1 cellular context compared by ENCODE assay signal in the genomic region with DNA sequence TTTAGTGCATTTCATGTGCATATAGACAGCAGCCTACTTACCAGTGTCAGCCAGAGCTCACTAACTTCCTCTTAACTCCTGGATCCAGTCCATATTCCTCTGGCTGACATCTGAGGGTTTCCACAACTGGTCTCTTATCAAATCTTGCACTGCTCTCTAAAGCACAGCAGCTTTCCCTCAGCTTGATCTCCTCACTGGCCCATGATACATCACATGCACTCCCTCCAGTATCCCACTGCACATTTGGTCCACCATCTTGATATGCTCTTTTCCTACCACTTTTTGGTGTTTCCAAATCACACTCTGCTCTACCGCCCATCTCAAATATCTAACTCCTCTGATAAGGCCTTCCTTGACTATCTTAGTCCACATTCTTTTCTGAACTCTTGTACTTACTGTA.
TF ChIP-seq lines count a peak whose summit lies in the region.

No MANE protein-coding gene starts in this region.

TF ChIP-seq in K562, 482 proteins besides CTCF, POLR2A, EP300 and RAD21 (continued from another document and continues in another):
- TF ChIP-seq OTX1 (CRISPR knock-in tag; IDR thresholded peaks at IDR 0.05): peak; percentile 59; the same call in 1 of the 2 replicates
- TF ChIP-seq SMARCA5 (IDR thresholded peaks at IDR 0.05): peak; percentile 42; the same call in 1 of the 2 replicates
- peak in 1 of 2 experiments; percentile 30; a peak in 2 of 4 replicates for TF ChIP-seq MAZ (CRISPR knock-in tag; conservative IDR thresholded peaks at IDR 0.05 in 1 of 2, IDR thresholded peaks at IDR 0.05 in 1 of 2)
- no peak for TF ChIP-seq ELF1 (tag; IDR thresholded peaks at IDR 0.05)
- TF ChIP-seq RBM22 (IDR thresholded peaks at IDR 0.05; ENCODE audit: low read depth, low read length, poor library complexity, severe bottlenecking): no peak
- no peak for TF ChIP-seq ZNF347 (CRISPR knock-in tag; IDR thresholded peaks at IDR 0.05; ENCODE audit: low read depth)
- TF ChIP-seq, protein P1, sequence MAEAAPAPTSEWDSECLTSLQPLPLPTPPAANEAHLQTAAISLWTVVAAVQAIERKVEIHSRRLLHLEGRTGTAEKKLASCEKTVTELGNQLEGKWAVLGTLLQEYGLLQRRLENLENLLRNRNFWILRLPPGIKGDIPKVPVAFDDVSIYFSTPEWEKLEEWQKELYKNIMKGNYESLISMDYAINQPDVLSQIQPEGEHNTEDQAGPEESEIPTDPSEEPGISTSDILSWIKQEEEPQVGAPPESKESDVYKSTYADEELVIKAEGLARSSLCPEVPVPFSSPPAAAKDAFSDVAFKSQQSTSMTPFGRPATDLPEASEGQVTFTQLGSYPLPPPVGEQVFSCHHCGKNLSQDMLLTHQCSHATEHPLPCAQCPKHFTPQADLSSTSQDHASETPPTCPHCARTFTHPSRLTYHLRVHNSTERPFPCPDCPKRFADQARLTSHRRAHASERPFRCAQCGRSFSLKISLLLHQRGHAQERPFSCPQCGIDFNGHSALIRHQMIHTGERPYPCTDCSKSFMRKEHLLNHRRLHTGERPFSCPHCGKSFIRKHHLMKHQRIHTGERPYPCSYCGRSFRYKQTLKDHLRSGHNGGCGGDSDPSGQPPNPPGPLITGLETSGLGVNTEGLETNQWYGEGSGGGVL (CRISPR knock-in tag; IDR thresholded peaks at IDR 0.05): no peak
- peak in 1 of 2 experiments; percentile 78; a peak in 2 of 4 replicates for TF ChIP-seq TEAD1 (CRISPR knock-in tag; IDR thresholded peaks at IDR 0.05)
- TF ChIP-seq, protein P2, sequence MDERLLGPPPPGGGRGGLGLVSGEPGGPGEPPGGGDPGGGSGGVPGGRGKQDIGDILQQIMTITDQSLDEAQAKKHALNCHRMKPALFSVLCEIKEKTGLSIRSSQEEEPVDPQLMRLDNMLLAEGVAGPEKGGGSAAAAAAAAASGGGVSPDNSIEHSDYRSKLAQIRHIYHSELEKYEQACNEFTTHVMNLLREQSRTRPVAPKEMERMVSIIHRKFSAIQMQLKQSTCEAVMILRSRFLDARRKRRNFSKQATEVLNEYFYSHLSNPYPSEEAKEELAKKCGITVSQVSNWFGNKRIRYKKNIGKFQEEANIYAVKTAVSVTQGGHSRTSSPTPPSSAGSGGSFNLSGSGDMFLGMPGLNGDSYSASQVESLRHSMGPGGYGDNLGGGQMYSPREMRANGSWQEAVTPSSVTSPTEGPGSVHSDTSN (CRISPR knock-in tag; IDR thresholded peaks at IDR 0.05; ENCODE audit: low read depth): no peak
- TF ChIP-seq, protein P2 (tag; conservative IDR thresholded peaks at IDR 0.05; ENCODE audit: low read depth): 0 out of 2 replicates have a peak, but pooled peaks have one; percentile 20
- no peak for TF ChIP-seq MBD2 (IDR thresholded peaks at IDR 0.05; ENCODE audit: borderline replicate concordance, low read depth)
- TF ChIP-seq, protein P3, sequence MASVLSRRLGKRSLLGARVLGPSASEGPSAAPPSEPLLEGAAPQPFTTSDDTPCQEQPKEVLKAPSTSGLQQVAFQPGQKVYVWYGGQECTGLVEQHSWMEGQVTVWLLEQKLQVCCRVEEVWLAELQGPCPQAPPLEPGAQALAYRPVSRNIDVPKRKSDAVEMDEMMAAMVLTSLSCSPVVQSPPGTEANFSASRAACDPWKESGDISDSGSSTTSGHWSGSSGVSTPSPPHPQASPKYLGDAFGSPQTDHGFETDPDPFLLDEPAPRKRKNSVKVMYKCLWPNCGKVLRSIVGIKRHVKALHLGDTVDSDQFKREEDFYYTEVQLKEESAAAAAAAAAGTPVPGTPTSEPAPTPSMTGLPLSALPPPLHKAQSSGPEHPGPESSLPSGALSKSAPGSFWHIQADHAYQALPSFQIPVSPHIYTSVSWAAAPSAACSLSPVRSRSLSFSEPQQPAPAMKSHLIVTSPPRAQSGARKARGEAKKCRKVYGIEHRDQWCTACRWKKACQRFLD (CRISPR knock-in tag; IDR thresholded peaks at IDR 0.05): peak; percentile 86
- no peak for TF ChIP-seq TAF1 (IDR thresholded peaks at IDR 0.05; ENCODE audit: control insufficient read depth, extremely low read depth, insufficient read depth, low read length, severe bottlenecking)
- TF ChIP-seq SP2 (IDR thresholded peaks at IDR 0.05; ENCODE audit: extremely low read depth, low read depth, low read length, poor library complexity, severe bottlenecking): no peak
- TF ChIP-seq ILF3 (IDR thresholded peaks at IDR 0.05; ENCODE audit: borderline replicate concordance): no peak
- no peak for TF ChIP-seq NFYB (IDR thresholded peaks at IDR 0.05; ENCODE audit: extremely low read depth, insufficient read length)
- no peak for TF ChIP-seq ZKSCAN3 (CRISPR knock-in tag; IDR thresholded peaks at IDR 0.05)
- TF ChIP-seq MCM3 (IDR thresholded peaks at IDR 0.05): no peak
- TF ChIP-seq ASH1L (IDR thresholded peaks at IDR 0.05; ENCODE audit: borderline replicate concordance, low read depth, partially characterized antibody): no peak
- TF ChIP-seq, protein P4, sequence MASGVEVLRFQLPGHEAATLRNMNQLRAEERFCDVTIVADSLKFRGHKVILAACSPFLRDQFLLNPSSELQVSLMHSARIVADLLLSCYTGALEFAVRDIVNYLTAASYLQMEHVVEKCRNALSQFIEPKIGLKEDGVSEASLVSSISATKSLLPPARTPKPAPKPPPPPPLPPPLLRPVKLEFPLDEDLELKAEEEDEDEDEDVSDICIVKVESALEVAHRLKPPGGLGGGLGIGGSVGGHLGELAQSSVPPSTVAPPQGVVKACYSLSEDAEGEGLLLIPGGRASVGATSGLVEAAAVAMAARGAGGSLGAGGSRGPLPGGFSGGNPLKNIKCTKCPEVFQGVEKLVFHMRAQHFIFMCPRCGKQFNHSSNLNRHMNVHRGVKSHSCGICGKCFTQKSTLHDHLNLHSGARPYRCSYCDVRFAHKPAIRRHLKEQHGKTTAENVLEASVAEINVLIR (CRISPR knock-in tag; IDR thresholded peaks at IDR 0.05): no peak
- no peak for TF ChIP-seq POLR2G (IDR thresholded peaks at IDR 0.05; ENCODE audit: low read depth, low read length)
- peak; percentile 59; the same call in 1 of the 2 replicates for TF ChIP-seq SOX6 (IDR thresholded peaks at IDR 0.05)
- TF ChIP-seq POLR3G (IDR thresholded peaks at IDR 0.05; ENCODE audit: extremely low read depth, insufficient read length, insufficient replicate concordance): no peak
- TF ChIP-seq SRSF7 (optimal IDR thresholded peaks at IDR 0.05; ENCODE audit: low read depth, low read length): no peak
- no peak for TF ChIP-seq ATF1 (CRISPR knock-in tag; IDR thresholded peaks at IDR 0.05)
- no peak for TF ChIP-seq ATF1 (tag; IDR thresholded peaks at IDR 0.05)
- TF ChIP-seq DACH1 (IDR thresholded peaks at IDR 0.05; ENCODE audit: partially characterized antibody): no peak
- TF ChIP-seq HMGN3 (IDR thresholded peaks at IDR 0.05; ENCODE audit: borderline replicate concordance, extremely low read depth, insufficient read length, low read depth, low read length): peak; percentile 33
- TF ChIP-seq SETDB1 (IDR thresholded peaks at IDR 0.05; ENCODE audit: low read length): no peak
- no peak for TF ChIP-seq TAF7 (tag; IDR thresholded peaks at IDR 0.05)
- TF ChIP-seq ERF (CRISPR knock-in tag; IDR thresholded peaks at IDR 0.05): no peak
- TF ChIP-seq ZNF668 (CRISPR knock-in tag; IDR thresholded peaks at IDR 0.05): no peak
- TF ChIP-seq ZNF140 (CRISPR knock-in tag; IDR thresholded peaks at IDR 0.05): no peak
- no peak for TF ChIP-seq NCOA1 (IDR thresholded peaks at IDR 0.05; ENCODE audit: low read depth)
- TF ChIP-seq COPS2 (conservative IDR thresholded peaks at IDR 0.05): no peak
- TF ChIP-seq GABPB1 (CRISPR knock-in tag; IDR thresholded peaks at IDR 0.05): 0 out of 2 replicates have a peak, but pooled peaks have one; percentile 41
- TF ChIP-seq HDAC2 (IDR thresholded peaks at IDR 0.05): peak; percentile 98
- TF ChIP-seq PHB (CRISPR knock-in tag; IDR thresholded peaks at IDR 0.05): no peak
- TF ChIP-seq, protein P5, sequence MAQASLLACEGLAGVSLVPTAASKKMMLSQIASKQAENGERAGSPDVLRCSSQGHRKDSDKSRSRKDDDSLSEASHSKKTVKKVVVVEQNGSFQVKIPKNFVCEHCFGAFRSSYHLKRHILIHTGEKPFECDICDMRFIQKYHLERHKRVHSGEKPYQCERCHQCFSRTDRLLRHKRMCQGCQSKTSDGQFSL (CRISPR knock-in tag; IDR thresholded peaks at IDR 0.05): no peak
- TF ChIP-seq, protein P5 (tag; IDR thresholded peaks at IDR 0.05): no peak
- TF ChIP-seq DPF2 (IDR thresholded peaks at IDR 0.05): peak; percentile 68
- TF ChIP-seq FOXJ3 (CRISPR knock-in tag; IDR thresholded peaks at IDR 0.05): no peak
- peak; percentile 26 to 66; a peak in 2 of 4 replicates for TF ChIP-seq TRIM24 (IDR thresholded peaks at IDR 0.05)
- TF ChIP-seq THRAP3 (IDR thresholded peaks at IDR 0.05; ENCODE audit: borderline replicate concordance): no peak
- TF ChIP-seq BRF1 (IDR thresholded peaks at IDR 0.05; ENCODE audit: borderline replicate concordance, extremely low read depth, insufficient read length): no peak
- no peak for TF ChIP-seq TAF9B (IDR thresholded peaks at IDR 0.05; ENCODE audit: partially characterized antibody)
- 0 out of 2 replicates have a peak, but pooled peaks have one; percentile 52 for TF ChIP-seq KLF16 (IDR thresholded peaks at IDR 0.05)
- no peak; the same call in 1 of the 2 replicates for TF ChIP-seq MEF2A (IDR thresholded peaks at IDR 0.05; ENCODE audit: control insufficient read depth, low read depth, low read length)
- TF ChIP-seq SAFB (IDR thresholded peaks at IDR 0.05; ENCODE audit: borderline replicate concordance, low read depth, low read length): no peak
- TF ChIP-seq ZNF175 (CRISPR knock-in tag; IDR thresholded peaks at IDR 0.05; ENCODE audit: low read depth): 0 out of 2 replicates have a peak, but pooled peaks have one; percentile 20
- TF ChIP-seq, protein P6, sequence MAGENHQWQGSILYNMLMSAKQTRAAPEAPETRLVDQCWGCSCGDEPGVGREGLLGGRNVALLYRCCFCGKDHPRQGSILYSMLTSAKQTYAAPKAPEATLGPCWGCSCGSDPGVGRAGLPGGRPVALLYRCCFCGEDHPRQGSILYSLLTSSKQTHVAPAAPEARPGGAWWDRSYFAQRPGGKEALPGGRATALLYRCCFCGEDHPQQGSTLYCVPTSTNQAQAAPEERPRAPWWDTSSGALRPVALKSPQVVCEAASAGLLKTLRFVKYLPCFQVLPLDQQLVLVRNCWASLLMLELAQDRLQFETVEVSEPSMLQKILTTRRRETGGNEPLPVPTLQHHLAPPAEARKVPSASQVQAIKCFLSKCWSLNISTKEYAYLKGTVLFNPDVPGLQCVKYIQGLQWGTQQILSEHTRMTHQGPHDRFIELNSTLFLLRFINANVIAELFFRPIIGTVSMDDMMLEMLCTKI (IDR thresholded peaks at IDR 0.05; ENCODE audit: partially characterized antibody): no peak
- no peak for TF ChIP-seq FOXA3 (CRISPR knock-in tag; conservative IDR thresholded peaks at IDR 0.05 in 1 of 2, IDR thresholded peaks at IDR 0.05 in 1 of 2)
- TF ChIP-seq, protein P7, sequence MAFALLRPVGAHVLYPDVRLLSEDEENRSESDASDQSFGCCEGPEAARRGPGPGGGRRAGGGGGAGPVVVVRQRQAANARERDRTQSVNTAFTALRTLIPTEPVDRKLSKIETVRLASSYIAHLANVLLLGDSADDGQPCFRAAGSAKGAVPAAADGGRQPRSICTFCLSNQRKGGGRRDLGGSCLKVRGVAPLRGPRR (CRISPR knock-in tag; IDR thresholded peaks at IDR 0.05): no peak
- TF ChIP-seq, protein P8, sequence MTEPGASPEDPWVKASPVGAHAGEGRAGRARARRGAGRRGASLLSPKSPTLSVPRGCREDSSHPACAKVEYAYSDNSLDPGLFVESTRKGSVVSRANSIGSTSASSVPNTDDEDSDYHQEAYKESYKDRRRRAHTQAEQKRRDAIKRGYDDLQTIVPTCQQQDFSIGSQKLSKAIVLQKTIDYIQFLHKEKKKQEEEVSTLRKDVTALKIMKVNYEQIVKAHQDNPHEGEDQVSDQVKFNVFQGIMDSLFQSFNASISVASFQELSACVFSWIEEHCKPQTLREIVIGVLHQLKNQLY (CRISPR knock-in tag; conservative IDR thresholded peaks at IDR 0.05): no peak
- no peak for TF ChIP-seq TBL1XR1 (IDR thresholded peaks at IDR 0.05; ENCODE audit: low read length in 2 of 2)
- TF ChIP-seq MTA2 (IDR thresholded peaks at IDR 0.05; ENCODE audit: low read depth): no peak; the same call in 1 of the 2 replicates
- no peak for TF ChIP-seq ESRRB (CRISPR knock-in tag; IDR thresholded peaks at IDR 0.05; ENCODE audit: borderline replicate concordance)
- TF ChIP-seq TCFL5 (CRISPR knock-in tag; conservative IDR thresholded peaks at IDR 0.05): 0 out of 2 replicates have a peak, but pooled peaks have one; percentile 47
- TF ChIP-seq, protein P9, sequence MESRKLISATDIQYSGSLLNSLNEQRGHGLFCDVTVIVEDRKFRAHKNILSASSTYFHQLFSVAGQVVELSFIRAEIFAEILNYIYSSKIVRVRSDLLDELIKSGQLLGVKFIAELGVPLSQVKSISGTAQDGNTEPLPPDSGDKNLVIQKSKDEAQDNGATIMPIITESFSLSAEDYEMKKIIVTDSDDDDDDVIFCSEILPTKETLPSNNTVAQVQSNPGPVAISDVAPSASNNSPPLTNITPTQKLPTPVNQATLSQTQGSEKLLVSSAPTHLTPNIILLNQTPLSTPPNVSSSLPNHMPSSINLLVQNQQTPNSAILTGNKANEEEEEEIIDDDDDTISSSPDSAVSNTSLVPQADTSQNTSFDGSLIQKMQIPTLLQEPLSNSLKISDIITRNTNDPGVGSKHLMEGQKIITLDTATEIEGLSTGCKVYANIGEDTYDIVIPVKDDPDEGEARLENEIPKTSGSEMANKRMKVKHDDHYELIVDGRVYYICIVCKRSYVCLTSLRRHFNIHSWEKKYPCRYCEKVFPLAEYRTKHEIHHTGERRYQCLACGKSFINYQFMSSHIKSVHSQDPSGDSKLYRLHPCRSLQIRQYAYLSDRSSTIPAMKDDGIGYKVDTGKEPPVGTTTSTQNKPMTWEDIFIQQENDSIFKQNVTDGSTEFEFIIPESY (CRISPR knock-in tag; IDR thresholded peaks at IDR 0.05): peak; percentile 63
